ENCODE assay signal across 24 cellular contexts in genomic region chr6:130026859-130027258, GRCh38. TPM values are rescaled to one million over a fixed set of nuclear protein-coding genes. Genes with fewer than 3 reads are reported as not detected.
A peak's percentile ranks its signal among the peaks of the same experiment; 100 is the strongest.
DNase-seq lines count a peak whose midpoint lies in the region; ATAC-seq, FAIRE-seq and TF ChIP-seq lines count a peak whose summit lies in the region.
"Had no signal": no experiment of that assay in that cellular context is flagged by ENCODE, and none has a peak within 500 bp of the region (broad histone marks: within the 10 kb centered on the region; RNA-seq: fewer than 3 reads in every experiment).

No MANE protein-coding gene starts in this region.

- BruUV-seq in GM12878 (replicated peaks; lab: Mats Ljungman, UMichigan): no TSS peak

- no peak for FAIRE-seq in GM12878 (lab: Jason Lieb, UNC)
- FAIRE-seq: A549 had no signal

- H3K18ac ChIP-seq in H9 (ENCODE audit: insufficient read length, low read depth, low read length): no peak overlapping the region

- H3K23me2 ChIP-seq in H9 (ENCODE audit: insufficient read length, low read depth, low read length, poor library complexity, severe bottlenecking): no peaks in the 10 kb centered on the region

- no peaks in the 10 kb centered on the region; the same call in 1 of the 2 replicates for H3K79me2 ChIP-seq in GM12878 (ENCODE audit: control insufficient read depth, insufficient read depth, low read length)
- no peaks in the 10 kb centered on the region for H3K79me2 ChIP-seq in H9 (ENCODE audit: insufficient read depth, low read length)

- H2BK5ac ChIP-seq in H9 (ENCODE audit: insufficient read length, low read length): no peak overlapping the region

- H2BK120ac ChIP-seq in H9 (ENCODE audit: low read depth, low read length, poor library complexity, severe bottlenecking): no peak overlapping the region

- H3K9me3 ChIP-seq in GM12878 (replicated peaks; ENCODE audit: control insufficient read depth, insufficient read depth, low read length) (no peaks in the 10 kb centered on the region), H9 (ENCODE audit: control insufficient read depth, low read depth, low read length) (no peaks in the 10 kb centered on the region)
- H3K9me3 ChIP-seq: A549, gastroesophageal sphincter, sigmoid colon, upper lobe of right lung had no signal

- H3K79me1 ChIP-seq in H9 (ENCODE audit: insufficient read depth, low read depth, low read length, poor library complexity, severe bottlenecking): no peaks in the 10 kb centered on the region

- POLR2A ChIA-PET in GM12878 (lab: Charles Lee): interaction anchor here (0.6 kb wide), 1 partner anchor 264 kb away, joined by 5 read pairs; no protein-coding TSS in a partner anchor

- peak overlapping the region; percentile 64 for H3K27ac Mint-ChIP-seq in activated CD8-positive, alpha-beta memory T cell treated with anti-CD3 and anti-CD28 coated beads, Interleukin-2, amount 10 ng/mL, durations not matched to agents 7 days and 5 days
- H3K27ac Mint-ChIP-seq in stimulated activated memory B cell treated with anti-CD40 and anti-IgM and Interleukin-4, amounts not matched to agents 10 μg/mL and 1 μg/mL and 100 μg/mL, for 72 hours: peak overlapping the region; percentile 69
- no peak overlapping the region for H3K27ac Mint-ChIP-seq in H9

- H3K27me3 Mint-ChIP-seq in activated CD8-positive, alpha-beta memory T cell treated with anti-CD3 and anti-CD28 coated beads, Interleukin-2, amount 10 ng/mL, durations not matched to agents 7 days and 5 days: no peaks in the 10 kb centered on the region
- H3K27me3 Mint-ChIP-seq in stimulated activated memory B cell treated with anti-CD40 and anti-IgM and Interleukin-4, amounts not matched to agents 10 μg/mL and 1 μg/mL and 100 μg/mL, for 72 hours: no peaks in the 10 kb centered on the region
- H3K27me3 Mint-ChIP-seq in H9 (ENCODE audit: low read depth): peaks cover 4% of the 10 kb centered on the region; the same call in 1 of the 2 replicates
- H3K27me3 Mint-ChIP-seq: naive B cell had no signal

- no peak overlapping the region for H2BK15ac ChIP-seq in H9 (ENCODE audit: low read depth, low read length)

- H3K36me3 ChIP-seq in GM12878 (ENCODE audit: control insufficient read depth in 2 of 2, insufficient read depth in 2 of 2, low read length in 1 of 2): no peaks in the 10 kb centered on the region
- H3K36me3 ChIP-seq: cardiac muscle cell, gastroesophageal sphincter, sigmoid colon, upper lobe of right lung had no signal

- H3K14ac ChIP-seq in H9 (ENCODE audit: insufficient read depth, low read length): no peak overlapping the region

- peaks cover 54% of the 10 kb centered on the region for H3K4me1 Mint-ChIP-seq in activated CD8-positive, alpha-beta memory T cell treated with anti-CD3 and anti-CD28 coated beads, Interleukin-2, amount 10 ng/mL, durations not matched to agents 7 days and 5 days
- H3K4me1 Mint-ChIP-seq in stimulated activated memory B cell treated with anti-CD40 and anti-IgM and Interleukin-4, amounts not matched to agents 10 μg/mL and 1 μg/mL and 100 μg/mL, for 72 hours: peaks cover 60% of the 10 kb centered on the region
- no peaks in the 10 kb centered on the region for H3K4me1 Mint-ChIP-seq in H9

- no peak overlapping the region for H3K4ac ChIP-seq in H9 (ENCODE audit: low read depth, low read length)

- H3K36me3 Mint-ChIP-seq in activated CD8-positive, alpha-beta memory T cell treated with anti-CD3 and anti-CD28 coated beads, Interleukin-2, amount 10 ng/mL, durations not matched to agents 7 days and 5 days: peaks cover 60% of the 10 kb centered on the region
- peaks cover 9% of the 10 kb centered on the region for H3K36me3 Mint-ChIP-seq in stimulated activated memory B cell treated with anti-CD40 and anti-IgM and Interleukin-4, amounts not matched to agents 10 μg/mL and 1 μg/mL and 100 μg/mL, for 72 hours
- no peaks in the 10 kb centered on the region; a peak in 2 of 7 replicates for H3K36me3 Mint-ChIP-seq in H9 (ENCODE audit: insufficient read depth in 1 of 3, low read depth in 3 of 3)

- in situ Hi-C loops in GM12878 (cut with MboI): loop anchor here (5.0 kb wide), 2 partner anchors 130 to 430 kb away; no protein-coding TSS in a partner anchor

- WGBS in GM12878 (ENCODE audit: insufficient coverage, insufficient replicate concordance, low lambda C conversion rate, missing lambda C conversion rate): 81% methylated on average over 2 of the region's 2 CpGs
- WGBS in H9 (ENCODE audit: extremely low coverage, insufficient read length, low lambda C conversion rate): no CpG with 5 or more reads among the region's 2 CpGs

- SMC1A ChIA-PET in GM12878 (lab: Charles Lee; ENCODE audit: uncharacterized antibody, unreplicated experiment): interaction anchor here (0.9 to 1.3 kb wide), 8 partner anchors 13 to 429 kb away, joined by 3 to 4 read pairs (median 3); no protein-coding TSS in a partner anchor

- no peak for TF ChIP-seq CTCF in GM12878 (IDR thresholded peaks at IDR 0.05 in 2 of 3, conservative IDR thresholded peaks at IDR 0.05 in 1 of 3; ENCODE audit: control insufficient read depth in 2 of 3, extremely low read depth in 1 of 3, insufficient read depth in 1 of 3, low read depth in 3 of 3, low read length in 3 of 3)
- no peak for TF ChIP-seq CTCF in H9 (conservative IDR thresholded peaks at IDR 0.05)

- H3K56ac ChIP-seq in H9 (ENCODE audit: insufficient read length, low read depth, low read length): no peak overlapping the region

- intact Hi-C loops in GM12878 (cut with micrococcal nuclease; ENCODE audit: unreplicated experiment): no loop called here

- H3K4me1 ChIP-seq in GM12878 (ENCODE audit: control insufficient read depth, insufficient read depth, low read length) (peaks cover 14% of the 10 kb centered on the region; the same call in 1 of the 2 replicates), H9 (ENCODE audit: insufficient read depth, low read length) (no peaks in the 10 kb centered on the region)
- H3K4me1 ChIP-seq: A549, gastroesophageal sphincter, sigmoid colon, upper lobe of right lung had no signal

- no peak for TF ChIP-seq RAD21 in GM12878 (IDR thresholded peaks at IDR 0.05; ENCODE audit: insufficient read depth, low read depth, low read length)

- H3K4me2 ChIP-seq in GM12878 (ENCODE audit: control insufficient read depth, insufficient read depth) (no peak overlapping the region), H9 (ENCODE audit: insufficient read depth, insufficient read length, low read length) (no peak overlapping the region)
- H3K4me2 ChIP-seq: A549 had no signal

- H3T11ph ChIP-seq in H9 (ENCODE audit: low read length): no peak overlapping the region

- no peak for TF ChIP-seq POLR2A in GM12878 (IDR thresholded peaks at IDR 0.05; ENCODE audit: low read depth, low read length)

- H4K20me1 ChIP-seq in GM12878 (ENCODE audit: control insufficient read depth, insufficient read depth) (no peaks in the 10 kb centered on the region), H9 (ENCODE audit: control insufficient read depth, insufficient read depth, insufficient read length) (no peaks in the 10 kb centered on the region)

- H2AK5ac ChIP-seq in H9 (ENCODE audit: insufficient read length, low read length): no peak overlapping the region

- CTCF ChIA-PET in activated CD8-positive, alpha-beta memory T cell treated with anti-CD3 and anti-CD28 coated beads, Interleukin-2, amount 10 ng/mL, durations not matched to agents 7 days and 5 days (lab: Charles Lee): no interaction called here
- CTCF ChIA-PET in GM12878 (lab: Yijun Ruan, JAX): interaction anchor here (0.6 to 0.9 kb wide), 2 partner anchors 9 to 326 kb away, joined by 3 read pairs; no protein-coding TSS in a partner anchor

- H3K27ac ChIP-seq in GM12878 (ENCODE audit: control insufficient read depth, insufficient read depth) (no peak overlapping the region), H9 (ENCODE audit: insufficient read length, low read depth, low read length) (no peak overlapping the region)
- H3K27ac ChIP-seq: A549, cardiac muscle cell, epithelial cell of prostate, gastroesophageal sphincter, sigmoid colon, upper lobe of right lung had no signal

- H3K4me3 Mint-ChIP-seq in activated CD8-positive, alpha-beta memory T cell treated with anti-CD3 and anti-CD28 coated beads, Interleukin-2, amount 10 ng/mL, durations not matched to agents 7 days and 5 days: no peak overlapping the region
- no peak overlapping the region for H3K4me3 Mint-ChIP-seq in stimulated activated memory B cell treated with anti-CD40 and anti-IgM and Interleukin-4, amounts not matched to agents 10 μg/mL and 1 μg/mL and 100 μg/mL, for 72 hours
- no peak overlapping the region for H3K4me3 Mint-ChIP-seq in H9

- H3K27me3 ChIP-seq in GM12878 (replicated peaks in 1 of 2; ENCODE audit: control insufficient read depth in 2 of 2, insufficient read depth in 2 of 2, low read length in 1 of 2) (no peaks in the 10 kb centered on the region), H9 (ENCODE audit: insufficient read depth, low read length) (no peaks in the 10 kb centered on the region)
- H3K27me3 ChIP-seq: cardiac muscle cell, gastroesophageal sphincter, sigmoid colon, upper lobe of right lung had no signal

- ATAC-seq in activated CD8-positive, alpha-beta memory T cell treated with anti-CD3 and anti-CD28 coated beads, Interleukin-2, amount 10 ng/mL, durations not matched to agents 7 days and 5 days: no peak
- ATAC-seq in GM12878 (peak; percentile 38), HG03139 (IDR thresholded peaks at IDR 0.05; ENCODE audit: unreplicated experiment) (no peak)
- no peak for ATAC-seq in stimulated activated memory B cell treated with anti-CD40 and anti-IgM and Interleukin-4, amounts not matched to agents 10 μg/mL and 1 μg/mL and 100 μg/mL, for 72 hours
- ATAC-seq: A549, gastroesophageal sphincter, SK-N-SH treated with all-trans-retinoic acid at 6 μM for 48 hours, upper lobe of right lung had no signal

- H4K91ac ChIP-seq in H9 (ENCODE audit: insufficient read length, low read depth, low read length): no peak overlapping the region

- RAD21 ChIA-PET in GM12878 (lab: Charles Lee; ENCODE audit: unreplicated experiment): interaction anchor here (1.2 kb wide), 1 partner anchor 529 kb away, joined by 4 read pairs; no protein-coding TSS in a partner anchor

- H3K9ac ChIP-seq in GM12878 (ENCODE audit: control insufficient read depth, insufficient read depth, low read length) (no peak overlapping the region), H9 (ENCODE audit: extremely low read depth, insufficient read length, low read length) (no peak overlapping the region)

- no peak overlapping the region for H2BK20ac ChIP-seq in H9 (ENCODE audit: low read depth, low read length, poor library complexity, severe bottlenecking)

- H2AFZ ChIP-seq in GM12878 (ENCODE audit: control insufficient read depth, low read depth, low read length) (peak overlapping the region; percentile 33), H9 (ENCODE audit: low read length) (no peak overlapping the region)

- no peak for DNase-seq in activated CD8-positive, alpha-beta memory T cell treated with anti-CD3 and anti-CD28 coated beads, Interleukin-2, amount 10 ng/mL, durations not matched to agents 7 days and 5 days
- no peak for DNase-seq in activated CD8-positive, alpha-beta memory T cell treated with anti-CD3 and anti-CD28 coated beads for 24 hours
- DNase-seq in HCEC 1CT (peak; percentile 28), GM12878 (ENCODE audit: low read depth, low spot score) (no peak), H9 (no peak)
- no peak for DNase-seq in activated effector memory CD4-positive, alpha-beta T cell treated with Interleukin-2 at 50 U/mL for 16 hours
- DNase-seq: kidney glomerular epithelial cell, mesenchymal stem cell, naive B cell, NCI-H1048, NCI-H2081 treated with DMSO at 0.1 percent for 48 hours, NCI-H524, posterior cingulate gyrus, RPMI8226, sigmoid colon, T1000, upper lobe of right lung had no signal

- no peak overlapping the region for H3K4me3 ChIP-seq in GM12878
- H3K4me3 ChIP-seq: A549, cardiac muscle cell, gastroesophageal sphincter, sigmoid colon, upper lobe of right lung had no signal

- no peak overlapping the region for H4K8ac ChIP-seq in H9 (replicated peaks; ENCODE audit: insufficient read length, low read depth, low read length)

- no peaks in the 10 kb centered on the region for H3K9me3 Mint-ChIP-seq in activated CD8-positive, alpha-beta memory T cell treated with anti-CD3 and anti-CD28 coated beads, Interleukin-2, amount 10 ng/mL, durations not matched to agents 7 days and 5 days (ENCODE audit: low read depth)
- no peaks in the 10 kb centered on the region for H3K9me3 Mint-ChIP-seq in stimulated activated memory B cell treated with anti-CD40 and anti-IgM and Interleukin-4, amounts not matched to agents 10 μg/mL and 1 μg/mL and 100 μg/mL, for 72 hours
- no peaks in the 10 kb centered on the region for H3K9me3 Mint-ChIP-seq in H9
- H3K9me3 Mint-ChIP-seq: naive B cell had no signal

- H3K23ac ChIP-seq in H9 (ENCODE audit: insufficient read length, low read depth, low read length): no peak overlapping the region

- no peak overlapping the region for H2BK12ac ChIP-seq in H9 (ENCODE audit: insufficient read length, low read depth, low read length)

- H4K5ac ChIP-seq in H9 (ENCODE audit: insufficient read length, low read depth, low read length): no peak overlapping the region

- TF ChIP-seq EP300 in GM12878 (IDR thresholded peaks at IDR 0.05; ENCODE audit: borderline replicate concordance in 1 of 2, control insufficient read depth in 1 of 2, low read depth in 2 of 2, low read length in 2 of 2): no peak

RNA-seq across cellular contexts. Expression of gene L3MBTL3, which starts 8.5 kb away (rescaled TPM):
- 10 to 100 TPM; 15.4 to 25.6 TPM for total RNA-seq in activated CD8-positive, alpha-beta memory T cell treated with anti-CD3 and anti-CD28 coated beads, Interleukin-2, amount 10 ng/mL, durations not matched to agents 7 days and 5 days
- 24.3 and 28.1 TPM in 2 replicates for total RNA-seq in GM12878 (2013; cell fraction: nucleolus; rRNA removed)
- total RNA-seq in GM12878 (2014; rRNA removed) (2.9 and 4.2 TPM in 2 replicates), GM12878 (2014; rRNA removed; fragmentation: Illumina TruSeq; extraction: Trizol) (5.3 and 6.5 TPM in 2 replicates), GM12878 (2021) (5.3 and 9.4 TPM in 2 replicates), H9 (2021) (4.7 and 7.8 TPM in 2 replicates)
- polyA plus RNA-seq in GM12878 (2011; ENCODE audit: low read depth): 3.7 TPM
- polyA plus RNA-seq in GM12878 (2011; rRNA removed) (8.8 and 8.9 TPM in 2 replicates), GM12878 (2014; fragmentation: Illumina TruSeq; extraction: Trizol) (6.9 and 8.6 TPM in 2 replicates), GM12878 (2014; fragmentation: Nextera tagmentation; extraction: Ambion mirVana) (1 to 10 TPM; 1.6 to 6.2 TPM), GM12878 (2014; rRNA removed) (6.0 and 6.2 TPM in 2 replicates), GM12878 (2016; fragmentation: Nextera tagmentation; extraction: Ambion mirVana) (1 to 10 TPM in 1 of 2 experiments, under 1 TPM in 1; 0.71 to 2.0 TPM)
- 2.7 and 3.1 TPM in 2 replicates for polyA plus RNA-seq in GM12878 (2011; cell fraction: cytosol; rRNA removed)
- 10.1 and 16.3 TPM in 2 replicates for polyA plus RNA-seq in GM12878 (2011; cell fraction: nucleus; rRNA removed)
- polyA plus RNA-seq in GM12878 (2012): 3.6 and 5.4 TPM in 2 replicates
- polyA minus RNA-seq in GM12878 (2011; rRNA and poly(A)+ RNA removed): 4.0 and 7.5 TPM in 2 replicates
- 2.7 and 6.0 TPM in 2 replicates for polyA minus RNA-seq in GM12878 (2011; cell fraction: cytosol; rRNA and poly(A)+ RNA removed)
- polyA minus RNA-seq in GM12878 (2011; cell fraction: nucleus; rRNA and poly(A)+ RNA removed): 8.3 and 13.3 TPM in 2 replicates

Comparison
In these comparisons a context has a peak if more than half of its experiments do, and no peak if none do; other contexts are left out.
1. H3K27ac Mint-ChIP-seq: peak in activated CD8-positive, alpha-beta memory T cell treated with anti-CD3 and anti-CD28 coated beads, Interleukin-2, amount 10 ng/mL, durations not matched to agents 7 days and 5 days (single experiment) and stimulated activated memory B cell treated with anti-CD40 and anti-IgM and Interleukin-4, amounts not matched to agents 10 μg/mL and 1 μg/mL and 100 μg/mL, for 72 hours (single experiment); none in H9 (0 of 3).